33 cellular contexts compared by ENCODE assay signal in the genomic region with DNA sequence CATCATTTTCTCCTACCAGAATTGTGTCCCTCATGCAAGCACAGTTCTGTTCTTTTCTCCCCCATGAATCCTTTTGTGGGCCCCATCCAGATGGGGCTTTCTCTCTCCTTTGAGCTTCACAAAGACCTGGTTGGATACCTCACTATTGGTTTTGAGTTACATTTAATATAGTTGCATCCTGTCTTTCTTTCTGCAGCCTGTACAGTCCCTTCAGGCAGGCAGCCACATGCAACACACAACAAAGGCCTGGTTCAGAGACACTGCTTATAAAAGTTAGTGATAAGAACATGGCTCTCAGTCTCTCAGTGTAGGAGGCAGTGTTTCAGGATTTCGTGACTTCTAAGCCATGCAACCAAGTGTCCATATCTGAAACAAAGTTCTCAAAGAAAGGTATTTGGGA.
"Had no signal": no experiment of that assay in that cellular context is flagged by ENCODE, and none has a peak within 500 bp of the region (broad histone marks: within the 10 kb centered on the region; RNA-seq: fewer than 3 reads in every experiment).

No MANE protein-coding gene starts in this region.

- ATAC-seq: activated CD4-positive, CD25-positive, alpha-beta regulatory T cell treated with anti-CD3 and anti-CD28 coated beads, Interleukin-2, amount 50 U/mL, for 24 hours; activated T-cell treated with anti-CD3 and anti-CD28 coated beads, Interleukin-2, amount 50 U/mL, for 72 hours; effector memory CD8-positive, alpha-beta T cell; foreskin keratinocyte; gastrocnemius medialis; heart right ventricle; T-helper 17 cell had no signal

- H3K27ac Mint-ChIP-seq: activated B cell treated with CpG ODN at 0.5 μM for 24 hours; activated CD4-positive, alpha-beta memory T cell treated with anti-CD3 and anti-CD28 coated beads, Interleukin-2, amount 10 ng/mL, durations not matched to agents 7 days and 5 days; activated CD4-positive, alpha-beta T cell treated with anti-CD3 and anti-CD28 coated beads, Interleukin-2, amount 10 ng/mL, durations not matched to agents 24 days and 14 days; activated naive CD8-positive, alpha-beta T cell; activated T-cell treated with anti-CD3 and anti-CD28 coated beads, Interleukin-2, amount 50 U/mL, for 24 hours; activated T-cell treated with anti-CD3 and anti-CD28 coated beads, Interleukin-2, amount 50 U/mL, for 72 hours; effector memory CD8-positive, alpha-beta T cell; T-helper 17 cell; T-helper 2 cell treated with Interferon-gamma antibody and Interleukin-4, amounts not matched to agents 5 μg/mL and 100 μg/mL, for 36 hours had no signal

- H3K4me3 ChIP-seq: esophagus muscularis mucosa, gastrocnemius medialis, heart right ventricle had no signal

- H3K36me3 Mint-ChIP-seq: activated naive CD8-positive, alpha-beta T cell had no signal

- H3K9me3 ChIP-seq: esophagus muscularis mucosa, gastrocnemius medialis, heart right ventricle had no signal

- H3K27me3 Mint-ChIP-seq: activated B cell treated with CpG ODN at 0.5 μM for 24 hours; activated CD4-positive, alpha-beta memory T cell treated with anti-CD3 and anti-CD28 coated beads, Interleukin-2, amount 10 ng/mL, durations not matched to agents 7 days and 5 days; activated CD4-positive, alpha-beta T cell treated with anti-CD3 and anti-CD28 coated beads, Interleukin-2, amount 10 ng/mL, durations not matched to agents 24 days and 14 days; activated naive CD8-positive, alpha-beta T cell; T-helper 17 cell had no signal

- H3K27me3 ChIP-seq: brain microvascular endothelial cell, esophagus muscularis mucosa, foreskin keratinocyte, gastrocnemius medialis had no signal

- H3K4me1 ChIP-seq: esophagus muscularis mucosa, foreskin keratinocyte, gastrocnemius medialis, heart right ventricle had no signal

- DNase-seq: activated B cell treated with CpG ODN at 0.5 μM for 24 hours; activated CD4-positive, alpha-beta memory T cell treated with anti-CD3 and anti-CD28 coated beads, Interleukin-2, amount 10 ng/mL, durations not matched to agents 7 days and 5 days; activated CD4-positive, alpha-beta T cell treated with anti-CD3 and anti-CD28 coated beads, Interleukin-2, amount 10 ng/mL, durations not matched to agents 24 days and 14 days; activated CD4-positive, alpha-beta T cell treated with anti-CD3 and anti-CD28 coated beads, Interleukin-2, amount 50 U/mL, for 4 hours; activated CD8-positive, alpha-beta memory T cell treated with anti-CD3 and anti-CD28 coated beads, Interleukin-2, amount 50 U/mL, for 48 hours; activated gamma-delta T cell; activated naive CD4-positive, alpha-beta T cell treated with Interleukin-2 at 50 U/mL for 16 hours; activated T-cell treated with anti-CD3 and anti-CD28 coated beads for 4 hours; activated T-cell treated with anti-CD3 and anti-CD28 coated beads, Interleukin-2, amount 50 U/mL, for 24 hours; activated T-cell treated with anti-CD3 and anti-CD28 coated beads, Interleukin-2, amount 50 U/mL, for 72 hours; amniotic stem cell; anterior cingulate cortex; brain microvascular endothelial cell; caudate nucleus; cortex of kidney; dermis blood vessel endothelial cell; effector CD4-positive, alpha-beta T cell; effector memory CD8-positive, alpha-beta T cell; erythroblast; foreskin keratinocyte; gastrocnemius medialis; heart right ventricle; SW 1271; T-helper 1 cell; T-helper 17 cell; T1000; WERI-Rb-1 had no signal

- H3K4me3 Mint-ChIP-seq: activated B cell treated with CpG ODN at 0.5 μM for 24 hours; activated CD4-positive, alpha-beta memory T cell treated with anti-CD3 and anti-CD28 coated beads, Interleukin-2, amount 10 ng/mL, durations not matched to agents 7 days and 5 days; activated CD4-positive, alpha-beta T cell treated with anti-CD3 and anti-CD28 coated beads, Interleukin-2, amount 10 ng/mL, durations not matched to agents 24 days and 14 days; activated naive CD8-positive, alpha-beta T cell; activated T-cell treated with anti-CD3 and anti-CD28 coated beads, Interleukin-2, amount 50 U/mL, for 24 hours; activated T-cell treated with anti-CD3 and anti-CD28 coated beads, Interleukin-2, amount 50 U/mL, for 72 hours; effector memory CD8-positive, alpha-beta T cell; T-helper 17 cell; T-helper 2 cell treated with Interferon-gamma antibody and Interleukin-4, amounts not matched to agents 5 μg/mL and 100 μg/mL, for 36 hours had no signal

- H3K36me3 ChIP-seq: brain microvascular endothelial cell, esophagus muscularis mucosa, gastrocnemius medialis, heart right ventricle, WERI-Rb-1 had no signal

- H3K27ac ChIP-seq: brain microvascular endothelial cell, esophagus muscularis mucosa, foreskin keratinocyte, gastrocnemius medialis, heart right ventricle, WERI-Rb-1 had no signal

- H3K9me3 Mint-ChIP-seq: activated B cell treated with CpG ODN at 0.5 μM for 24 hours; activated CD4-positive, alpha-beta memory T cell treated with anti-CD3 and anti-CD28 coated beads, Interleukin-2, amount 10 ng/mL, durations not matched to agents 7 days and 5 days; activated CD4-positive, alpha-beta T cell treated with anti-CD3 and anti-CD28 coated beads, Interleukin-2, amount 10 ng/mL, durations not matched to agents 24 days and 14 days; activated T-cell treated with anti-CD3 and anti-CD28 coated beads, Interleukin-2, amount 50 U/mL, for 24 hours; activated T-cell treated with anti-CD3 and anti-CD28 coated beads, Interleukin-2, amount 50 U/mL, for 72 hours; effector memory CD8-positive, alpha-beta T cell; T-helper 2 cell treated with Interferon-gamma antibody and Interleukin-4, amounts not matched to agents 5 μg/mL and 100 μg/mL, for 36 hours had no signal

- FAIRE-seq: astrocyte, colon had no signal

- H3K4me1 Mint-ChIP-seq: activated B cell treated with CpG ODN at 0.5 μM for 24 hours; activated CD4-positive, alpha-beta memory T cell treated with anti-CD3 and anti-CD28 coated beads, Interleukin-2, amount 10 ng/mL, durations not matched to agents 7 days and 5 days; activated CD4-positive, alpha-beta T cell treated with anti-CD3 and anti-CD28 coated beads, Interleukin-2, amount 10 ng/mL, durations not matched to agents 24 days and 14 days; T-helper 17 cell had no signal
